1 cellular context compared by ENCODE assay signal in the genomic region with DNA sequence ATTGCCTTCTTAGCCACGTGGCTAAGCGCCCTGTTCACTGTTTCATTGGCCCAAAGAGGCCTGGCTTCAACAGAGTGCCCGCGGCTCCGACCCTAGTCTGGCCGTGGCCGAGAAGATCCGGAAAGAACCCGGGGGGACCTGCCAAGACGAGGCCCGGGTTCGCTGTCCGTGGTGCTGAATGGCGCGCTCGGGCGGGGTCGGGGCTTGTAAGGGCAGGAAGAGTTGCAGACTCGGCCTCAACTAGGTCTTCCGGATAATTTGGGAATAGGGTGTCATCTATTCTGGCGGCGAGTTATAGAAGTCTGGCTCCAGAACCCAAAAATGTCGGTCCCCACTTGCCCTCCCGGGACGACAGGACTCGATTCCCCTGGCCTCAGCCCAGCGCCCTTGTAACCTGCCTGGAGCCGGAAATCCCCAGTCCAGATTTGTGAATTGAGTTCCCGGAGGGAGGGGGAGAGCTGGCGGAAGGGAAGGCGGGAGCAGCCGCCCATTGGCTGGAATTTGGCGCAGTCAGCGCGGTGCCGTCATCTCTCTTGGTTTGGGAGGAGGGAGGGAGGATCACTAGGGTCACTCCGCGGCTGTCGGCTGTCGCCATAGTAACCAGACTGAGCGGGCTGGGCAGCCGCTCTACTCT.
TF ChIP-seq lines count a peak whose summit lies in the region.

No MANE protein-coding gene starts in this region.

TF ChIP-seq in SK-N-SH treated with all-trans-retinoic acid at 6 μM for 48 hours, 23 proteins besides CTCF, POLR2A, EP300 and RAD21 (continued from another document):
- no peak for TF ChIP-seq ARNTL (CRISPR knock-in tag; IDR thresholded peaks at IDR 0.05; ENCODE audit: borderline replicate concordance, low read depth)
- no peak for TF ChIP-seq BACH2 (CRISPR knock-in tag; IDR thresholded peaks at IDR 0.05; ENCODE audit: borderline replicate concordance)
- TF ChIP-seq OSR1 (CRISPR knock-in tag; IDR thresholded peaks at IDR 0.05), result no peak
- no peak for TF ChIP-seq TCF4 (CRISPR knock-in tag; IDR thresholded peaks at IDR 0.05; ENCODE audit: borderline replicate concordance)
- TF ChIP-seq ZFP30 (CRISPR knock-in tag; IDR thresholded peaks at IDR 0.05), result peak; percentile 54
